Comparison of ENCODE assay signal across 20 cellular contexts in genomic region chr11:79617561-79617960, GRCh38.
A peak's percentile ranks its signal among the peaks of the same experiment; 100 is the strongest.
DNase-seq lines count a peak whose midpoint lies in the region; FAIRE-seq and TF ChIP-seq lines count a peak whose summit lies in the region.
"Had no signal": no experiment of that assay in that cellular context is flagged by ENCODE, and none has a peak within 500 bp of the region (broad histone marks: within the 10 kb centered on the region; RNA-seq: fewer than 3 reads in every experiment).

No MANE protein-coding gene starts in this region.

- H3K9me3 ChIP-seq in keratinocyte (ENCODE audit: control insufficient read depth, low read depth, low read length) (no peaks in the 10 kb centered on the region), smooth muscle cell (replicated peaks; ENCODE audit: low read depth) (no peaks in the 10 kb centered on the region)
- H3K9me3 ChIP-seq: BLaER1 treated with 17β-estradiol and CSF1 and Interleukin-3, amounts not matched to agents 10 nM and 100 nM had no signal

- H3F3A ChIP-seq in smooth muscle cell (ENCODE audit: low read depth) = no peaks in the 10 kb centered on the region

- FAIRE-seq in keratinocyte (lab: Jason Lieb, UNC) = peak; percentile 48
- FAIRE-seq: A204.1, GM12878 had no signal

- H2AFZ ChIP-seq in keratinocyte (ENCODE audit: control insufficient read depth, low read length) (no peak overlapping the region), smooth muscle cell (ENCODE audit: low read depth) (no peak overlapping the region)

- TF ChIP-seq CTCF in keratinocyte (optimal IDR thresholded peaks at IDR 0.05 in 1 of 3, IDR thresholded peaks at IDR 0.05 in 1 of 3, conservative IDR thresholded peaks at IDR 0.05 in 1 of 3; ENCODE audit: extremely low read depth in 1 of 3, insufficient read depth in 2 of 3, low read length in 3 of 3) (no peak), smooth muscle cell (IDR thresholded peaks at IDR 0.05; ENCODE audit: borderline replicate concordance, insufficient read depth, poor library complexity, severe bottlenecking) (no peak)

- no peaks in the 10 kb centered on the region for H3K9me1 ChIP-seq in keratinocyte (ENCODE audit: control insufficient read depth, extremely low read depth, insufficient read depth, low read length)

- dilution Hi-C loops in keratinocyte (cut with MboI; ENCODE audit: extremely low pct_ligation_motif_present, low sequenced_read_pairs) = no loop called here

- H3K79me2 ChIP-seq in keratinocyte (ENCODE audit: control insufficient read depth, insufficient read depth, low read length) (no peaks in the 10 kb centered on the region), smooth muscle cell (ENCODE audit: low read depth) (no peaks in the 10 kb centered on the region)

- in situ Hi-C loops in ACHN (cut with HindIII; ENCODE audit: low pct_ligation_motif_present, low pct_unique_long_range_greater_than_20kb, low sequenced_read_pairs) = no loop called here

- H4K20me1 ChIP-seq in keratinocyte (ENCODE audit: control insufficient read depth, extremely low read depth, insufficient read depth, low read length) (no peaks in the 10 kb centered on the region), smooth muscle cell (ENCODE audit: low read depth) (no peaks in the 10 kb centered on the region)
- H4K20me1 ChIP-seq: BLaER1 treated with 17β-estradiol and CSF1 and Interleukin-3, amounts not matched to agents 10 nM and 100 nM had no signal

- peaks cover 22% of the 10 kb centered on the region for H3K4me1 ChIP-seq in keratinocyte (ENCODE audit: control insufficient read depth, extremely low read depth, insufficient read depth, low read length)
- no peaks in the 10 kb centered on the region for H3K4me1 ChIP-seq in smooth muscle cell (ENCODE audit: low read depth)
- H3K4me1 ChIP-seq: BLaER1 treated with 17β-estradiol and CSF1 and Interleukin-3, amounts not matched to agents 10 nM and 100 nM had no signal

- H3K27ac ChIP-seq in keratinocyte (ENCODE audit: control insufficient read depth, insufficient read depth, low read length) = no peak overlapping the region
- peak overlapping the region; percentile 56 for H3K27ac ChIP-seq in smooth muscle cell (ENCODE audit: low read depth)
- H3K27ac ChIP-seq: BLaER1 treated with 17β-estradiol and CSF1 and Interleukin-3, amounts not matched to agents 10 nM and 100 nM had no signal

- DNase-seq in HS-5 (ENCODE audit: low read depth) (peak; percentile 53), astrocyte of the hippocampus (ENCODE audit: low read depth, low spot score) (peak; percentile 32), keratinocyte (ENCODE audit: low read depth, low spot score) (no peak), smooth muscle cell (lab: John Stamatoyannopoulos, UW; ENCODE audit: unreplicated experiment) (no peak), ACHN (no peak), pons (ENCODE audit: low spot score) (no peak)
- no peak for DNase-seq in activated naive CD4-positive, alpha-beta T cell (lab: John Stamatoyannopoulos, UW)
- DNase-seq: CD8-positive, alpha-beta memory T cell; DND-41; GDM1; HCEC 1CT; KG1; NCI-H146; NCI-H2081; NCI-H510A treated with DMSO at 0.1 percent for 48 hours; NCI-H82; PC-3 had no signal

- H3K4me2 ChIP-seq in keratinocyte (ENCODE audit: control insufficient read depth, extremely low read depth, insufficient read depth, low read depth, low read length) = no peak overlapping the region
- peak overlapping the region; percentile 11 for H3K4me2 ChIP-seq in smooth muscle cell
- H3K4me2 ChIP-seq: BLaER1 treated with 17β-estradiol and CSF1 and Interleukin-3, amounts not matched to agents 10 nM and 100 nM had no signal

- H3K27me3 ChIP-seq in keratinocyte (ENCODE audit: control insufficient read depth, extremely low read depth, insufficient read depth, low read length) (no peaks in the 10 kb centered on the region), smooth muscle cell (ENCODE audit: low read depth) (no peaks in the 10 kb centered on the region)
- H3K27me3 ChIP-seq: BLaER1 treated with 17β-estradiol and CSF1 and Interleukin-3, amounts not matched to agents 10 nM and 100 nM had no signal

- no peak overlapping the region for H3K9ac ChIP-seq in keratinocyte (ENCODE audit: control insufficient read depth, extremely low read depth, insufficient read depth, low read length)
- no peak overlapping the region for H3K9ac ChIP-seq in smooth muscle cell (ENCODE audit: low read depth)
- H3K9ac ChIP-seq: BLaER1 treated with 17β-estradiol and CSF1 and Interleukin-3, amounts not matched to agents 10 nM and 100 nM had no signal

- H3K4me3 ChIP-seq in keratinocyte (ENCODE audit: control insufficient read depth in 2 of 3, extremely low read depth in 1 of 3, insufficient read depth in 2 of 3, low read depth in 1 of 3, low read length in 3 of 3) (no peak overlapping the region), smooth muscle cell (no peak overlapping the region)
- H3K4me3 ChIP-seq: BLaER1 treated with 17β-estradiol and CSF1 and Interleukin-3, amounts not matched to agents 10 nM and 100 nM; GM12878 had no signal

- WGBS in smooth muscle cell (ENCODE audit: low lambda C conversion rate) = 25% methylated on average over 3 of the region's 3 CpGs

- H3K36me3 ChIP-seq in keratinocyte (ENCODE audit: control insufficient read depth in 2 of 2, extremely low read depth in 1 of 2, insufficient read depth in 2 of 2, low read length in 2 of 2) = no peaks in the 10 kb centered on the region
- no peaks in the 10 kb centered on the region for H3K36me3 ChIP-seq in smooth muscle cell (ENCODE audit: low read depth)
- H3K36me3 ChIP-seq: BLaER1 treated with 17β-estradiol and CSF1 and Interleukin-3, amounts not matched to agents 10 nM and 100 nM had no signal

Comparison
In these comparisons a context has a peak if more than half of its experiments do, and no peak if none do; other contexts are left out.
1. DNase-seq: peak in HS-5 (single experiment) and astrocyte of the hippocampus (single experiment); none in keratinocyte (single experiment), smooth muscle cell (single experiment), ACHN (single experiment), activated naive CD4-positive, alpha-beta T cell (0 of 4) and pons (single experiment).